In genomic region chr14:96958057-96958456, GRCh38 we compare ENCODE assay signal across 35 cellular contexts.
"Had no signal": no experiment of that assay in that cellular context is flagged by ENCODE, and none has a peak within 500 bp of the region (broad histone marks: within the 10 kb centered on the region; RNA-seq: fewer than 3 reads in every experiment).

No MANE protein-coding gene starts in this region.

- ATAC-seq: activated CD4-positive, CD25-positive, alpha-beta regulatory T cell treated with anti-CD3 and anti-CD28 coated beads, Interleukin-2, amount 50 U/mL, for 24 hours; activated CD8-positive, alpha-beta T cell treated with anti-CD3 and anti-CD28 coated beads for 36 hours; activated naive CD8-positive, alpha-beta T cell treated with anti-CD3 and anti-CD28 coated beads, Interleukin-2, amount 50 U/mL, for 24 hours; activated T-cell treated with anti-CD3 and anti-CD28 coated beads, Interleukin-2, amount 50 U/mL, for 72 hours; body of pancreas; gastroesophageal sphincter; T-helper 17 cell had no signal

- H3K4me3 ChIP-seq: adrenal gland, body of pancreas, cardiac muscle cell, colonic mucosa, esophagus squamous epithelium, gastroesophageal sphincter had no signal

- H3K27me3 ChIP-seq: adrenal gland, body of pancreas, cardiac muscle cell, colonic mucosa, esophagus squamous epithelium had no signal

- H3K4me3 Mint-ChIP-seq: activated B cell treated with CpG ODN at 0.5 μM for 24 hours; activated CD8-positive, alpha-beta T cell treated with anti-CD3 and anti-CD28 coated beads for 36 hours; activated naive CD8-positive, alpha-beta T cell treated with anti-CD3 and anti-CD28 coated beads for 36 hours; activated naive CD8-positive, alpha-beta T cell treated with anti-CD3 and anti-CD28 coated beads, Interleukin-2, amount 50 U/mL, for 24 hours; activated T-cell treated with anti-CD3 and anti-CD28 coated beads, Interleukin-2, amount 50 U/mL, for 24 hours; activated T-cell treated with anti-CD3 and anti-CD28 coated beads, Interleukin-2, amount 50 U/mL, for 72 hours; T-helper 17 cell; T-helper 2 cell treated with Interferon-gamma antibody and Interleukin-4, amounts not matched to agents 5 μg/mL and 100 μg/mL, for 36 hours had no signal

- H3K27ac ChIP-seq: adrenal gland, body of pancreas, cardiac muscle cell, colonic mucosa, epithelial cell of prostate, esophagus squamous epithelium, gastroesophageal sphincter, WERI-Rb-1 had no signal

- FAIRE-seq: endometrium, endothelial cell of umbilical vein had no signal

- H3K27me3 Mint-ChIP-seq: activated B cell treated with CpG ODN at 0.5 μM for 24 hours; activated CD8-positive, alpha-beta T cell treated with anti-CD3 and anti-CD28 coated beads for 36 hours; activated naive CD8-positive, alpha-beta T cell treated with anti-CD3 and anti-CD28 coated beads for 36 hours; activated naive CD8-positive, alpha-beta T cell treated with anti-CD3 and anti-CD28 coated beads, Interleukin-2, amount 50 U/mL, for 24 hours; activated T-cell treated with anti-CD3 and anti-CD28 coated beads, Interleukin-2, amount 50 U/mL, for 24 hours; T-helper 17 cell had no signal

- H3K4me1 ChIP-seq: adrenal gland, body of pancreas, colonic mucosa, esophagus squamous epithelium, gastroesophageal sphincter had no signal

- DNase-seq: activated B cell treated with CpG ODN at 0.5 μM for 24 hours; activated CD4-positive, alpha-beta T cell treated with anti-CD3 and anti-CD28 coated beads for 48 hours; activated CD4-positive, alpha-beta T cell treated with anti-CD3 and anti-CD28 coated beads, Interleukin-2, amount 50 U/mL, for 1 hour; activated CD4-positive, alpha-beta T cell treated with anti-CD3 and anti-CD28 coated beads, Interleukin-2, amount 50 U/mL, for 48 hours; activated CD8-positive, alpha-beta memory T cell treated with anti-CD3 and anti-CD28 coated beads, Interleukin-2, amount 50 U/mL, for 48 hours; activated CD8-positive, alpha-beta T cell treated with anti-CD3 and anti-CD28 coated beads for 36 hours; activated gamma-delta T cell; activated naive CD4-positive, alpha-beta T cell; activated naive CD4-positive, alpha-beta T cell treated with anti-CD3 and anti-CD28 coated beads, Interleukin-2, amount 50 U/mL, for 16 hours; activated naive CD8-positive, alpha-beta T cell treated with anti-CD3 and anti-CD28 coated beads for 36 hours; activated naive CD8-positive, alpha-beta T cell treated with anti-CD3 and anti-CD28 coated beads, Interleukin-2, amount 50 U/mL, for 24 hours; activated T-cell treated with anti-CD3 and anti-CD28 coated beads for 4 hours; activated T-cell treated with anti-CD3 and anti-CD28 coated beads, Interleukin-2, amount 50 U/mL, for 24 hours; activated T-cell treated with anti-CD3 and anti-CD28 coated beads, Interleukin-2, amount 50 U/mL, for 72 hours; adrenal gland; amygdala; aorta; body of pancreas; central memory CD4-positive, alpha-beta T cell; cerebellar nuclear complex; colonic mucosa; effector CD8-positive, alpha-beta T cell; esophagus squamous epithelium; foreskin melanocyte; T-helper 1 cell; T-helper 17 cell; T1000; WERI-Rb-1 had no signal

- H3K36me3 ChIP-seq: adrenal gland, cardiac muscle cell, colonic mucosa, esophagus squamous epithelium, gastroesophageal sphincter, WERI-Rb-1 had no signal

- H3K27ac Mint-ChIP-seq: activated B cell treated with CpG ODN at 0.5 μM for 24 hours; activated CD8-positive, alpha-beta T cell treated with anti-CD3 and anti-CD28 coated beads for 36 hours; activated naive CD8-positive, alpha-beta T cell treated with anti-CD3 and anti-CD28 coated beads for 36 hours; activated naive CD8-positive, alpha-beta T cell treated with anti-CD3 and anti-CD28 coated beads, Interleukin-2, amount 50 U/mL, for 24 hours; activated T-cell treated with anti-CD3 and anti-CD28 coated beads, Interleukin-2, amount 50 U/mL, for 24 hours; activated T-cell treated with anti-CD3 and anti-CD28 coated beads, Interleukin-2, amount 50 U/mL, for 72 hours; T-helper 17 cell; T-helper 2 cell treated with Interferon-gamma antibody and Interleukin-4, amounts not matched to agents 5 μg/mL and 100 μg/mL, for 36 hours had no signal
